Comparison of ENCODE assay signal across 1 cellular context in the genomic region with DNA sequence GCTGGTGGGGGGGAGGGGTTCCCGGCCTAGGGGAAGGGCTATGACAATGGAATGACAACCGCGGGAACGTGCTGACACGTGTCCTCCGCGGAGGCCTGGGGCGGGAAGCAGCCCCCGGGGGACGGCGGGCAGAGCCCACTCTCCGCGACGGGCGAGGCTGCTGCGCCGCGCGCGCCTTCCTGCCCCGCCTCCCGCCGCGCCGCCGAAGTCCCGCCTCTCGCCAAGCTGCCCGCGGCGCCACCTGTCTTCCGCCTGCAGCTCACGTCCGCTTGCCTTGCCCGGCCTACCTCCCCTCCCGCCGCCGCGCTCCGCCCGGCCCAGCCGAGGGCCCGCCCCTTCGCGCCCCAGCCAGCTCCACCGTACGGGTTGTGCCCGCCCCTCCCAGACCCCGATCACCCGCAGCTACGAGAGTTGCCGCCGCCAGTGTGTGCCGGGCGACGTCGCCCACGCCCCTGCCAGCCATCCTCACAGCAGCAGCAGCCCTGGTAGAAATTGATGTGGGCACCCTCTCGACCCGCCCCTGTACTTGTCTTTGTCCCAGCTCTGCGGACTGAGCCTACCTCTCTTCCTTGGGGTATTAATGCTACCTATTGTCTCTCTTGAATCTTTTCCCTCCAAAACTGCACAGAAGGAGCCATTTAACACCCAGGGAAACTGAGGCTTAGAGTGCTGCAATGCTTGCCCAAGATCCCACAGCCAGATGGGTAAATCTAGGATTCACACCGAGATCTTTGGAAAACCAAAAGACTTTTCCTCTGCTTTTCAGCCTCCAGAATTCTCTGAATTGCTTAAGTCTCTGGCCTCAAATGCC.
TF ChIP-seq lines count a peak whose summit lies in the region.

Gene PARP16, minus strand, starts transcription at position 180 of the 811 bp plus-strand sequence. CDS start 457 bp downstream, outside the sequence.

TF ChIP-seq in HepG2, 621 proteins besides CTCF, POLR2A, EP300 and RAD21 (continued from another document and continues in another):
- TF ChIP-seq ZNF577 (CRISPR knock-in tag; IDR thresholded peaks at IDR 0.05; ENCODE audit: borderline replicate concordance, low read depth): no peak
- TF ChIP-seq ZNF382 (CRISPR knock-in tag; IDR thresholded peaks at IDR 0.05; ENCODE audit: borderline replicate concordance): no peak
- TF ChIP-seq ZNF235 (CRISPR knock-in tag; IDR thresholded peaks at IDR 0.05; ENCODE audit: borderline replicate concordance): peak; percentile 45; the same call in 1 of the 2 replicates
- 0 out of 2 replicates have a peak, but pooled peaks have one; percentile 1 for TF ChIP-seq NR2C2 (CRISPR knock-in tag; IDR thresholded peaks at IDR 0.05; ENCODE audit: borderline replicate concordance)
- peak; percentile 43; the same call in 1 of the 2 replicates for TF ChIP-seq ZFP36L1 (CRISPR knock-in tag; IDR thresholded peaks at IDR 0.05)
- no peak for TF ChIP-seq ZNF225 (CRISPR knock-in tag; IDR thresholded peaks at IDR 0.05)
- TF ChIP-seq FOXK1 (CRISPR knock-in tag; IDR thresholded peaks at IDR 0.05; ENCODE audit: borderline replicate concordance, low read depth): no peak
- TF ChIP-seq CENPX (CRISPR knock-in tag; IDR thresholded peaks at IDR 0.05): no peak
- TF ChIP-seq ZFP1 (CRISPR knock-in tag; IDR thresholded peaks at IDR 0.05): no peak
- no peak for TF ChIP-seq PTBP1 (IDR thresholded peaks at IDR 0.05; ENCODE audit: low read depth, low read length, poor library complexity, severe bottlenecking)
- TF ChIP-seq PRDM10 (CRISPR knock-in tag; IDR thresholded peaks at IDR 0.05; ENCODE audit: low read depth): no peak
- no peak; the same call in 1 of the 2 replicates for TF ChIP-seq CHD2 (IDR thresholded peaks at IDR 0.05; ENCODE audit: low read depth, low read length)
- peak; percentile 17; the same call in 1 of the 2 replicates for TF ChIP-seq CENPT (CRISPR knock-in tag; IDR thresholded peaks at IDR 0.05; ENCODE audit: low read depth)
- peak; percentile 78; the same call in 1 of the 2 replicates for TF ChIP-seq AKAP8 (CRISPR knock-in tag; IDR thresholded peaks at IDR 0.05)
- peak; percentile 24; the same call in 1 of the 2 replicates for TF ChIP-seq GTF3A (CRISPR knock-in tag; conservative IDR thresholded peaks at IDR 0.05)
- no peak for TF ChIP-seq GZF1 (CRISPR knock-in tag; IDR thresholded peaks at IDR 0.05)
- no peak for TF ChIP-seq ZNF7 (CRISPR knock-in tag; IDR thresholded peaks at IDR 0.05)
- TF ChIP-seq NR3C1 (CRISPR knock-in tag; IDR thresholded peaks at IDR 0.05): no peak
- TF ChIP-seq ZNF331 (CRISPR knock-in tag; IDR thresholded peaks at IDR 0.05): peak; percentile 24; the same call in 1 of the 2 replicates
- no peak for TF ChIP-seq ZNF432 (CRISPR knock-in tag; IDR thresholded peaks at IDR 0.05; ENCODE audit: borderline replicate concordance)
- TF ChIP-seq LRRFIP1 (CRISPR knock-in tag; conservative IDR thresholded peaks at IDR 0.05): no peak
- no peak for TF ChIP-seq SUZ12 (IDR thresholded peaks at IDR 0.05; ENCODE audit: low read depth, low read length)
- no peak for TF ChIP-seq MAFF (IDR thresholded peaks at IDR 0.05; ENCODE audit: low read depth, low read length)
- TF ChIP-seq, protein P1, sequence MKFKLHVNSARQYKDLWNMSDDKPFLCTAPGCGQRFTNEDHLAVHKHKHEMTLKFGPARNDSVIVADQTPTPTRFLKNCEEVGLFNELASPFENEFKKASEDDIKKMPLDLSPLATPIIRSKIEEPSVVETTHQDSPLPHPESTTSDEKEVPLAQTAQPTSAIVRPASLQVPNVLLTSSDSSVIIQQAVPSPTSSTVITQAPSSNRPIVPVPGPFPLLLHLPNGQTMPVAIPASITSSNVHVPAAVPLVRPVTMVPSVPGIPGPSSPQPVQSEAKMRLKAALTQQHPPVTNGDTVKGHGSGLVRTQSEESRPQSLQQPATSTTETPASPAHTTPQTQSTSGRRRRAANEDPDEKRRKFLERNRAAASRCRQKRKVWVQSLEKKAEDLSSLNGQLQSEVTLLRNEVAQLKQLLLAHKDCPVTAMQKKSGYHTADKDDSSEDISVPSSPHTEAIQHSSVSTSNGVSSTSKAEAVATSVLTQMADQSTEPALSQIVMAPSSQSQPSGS (CRISPR knock-in tag; IDR thresholded peaks at IDR 0.05): peak; percentile 41
- TF ChIP-seq ELF1 (CRISPR knock-in tag; IDR thresholded peaks at IDR 0.05): 0 out of 2 replicates have a peak, but pooled peaks have one; percentile 11
- peak; percentile 65; the same call in 1 of the 2 replicates for TF ChIP-seq SP2 (CRISPR knock-in tag; IDR thresholded peaks at IDR 0.05)
- TF ChIP-seq SRY (CRISPR knock-in tag; IDR thresholded peaks at IDR 0.05): no peak; the same call in 1 of the 2 replicates
- TF ChIP-seq RFX5 (IDR thresholded peaks at IDR 0.05; ENCODE audit: low read depth, low read length): no peak
- TF ChIP-seq ZNF607 (CRISPR knock-in tag; IDR thresholded peaks at IDR 0.05; ENCODE audit: borderline replicate concordance): peak; percentile 65
- no peak for TF ChIP-seq ZNF354B (CRISPR knock-in tag; IDR thresholded peaks at IDR 0.05)
- TF ChIP-seq EZH2 (conservative IDR thresholded peaks at IDR 0.05; ENCODE audit: low read depth, low read length): no peak
- TF ChIP-seq SIN3A (IDR thresholded peaks at IDR 0.05; ENCODE audit: borderline replicate concordance, low read depth, low read length): no peak; the same call in 1 of the 2 replicates
- no peak for TF ChIP-seq WIZ (CRISPR knock-in tag; IDR thresholded peaks at IDR 0.05)
- TF ChIP-seq RERE (CRISPR knock-in tag; IDR thresholded peaks at IDR 0.05; ENCODE audit: low read depth): no peak
- no peak for TF ChIP-seq MAFK (conservative IDR thresholded peaks at IDR 0.05 in 1 of 2, IDR thresholded peaks at IDR 0.05 in 1 of 2; ENCODE audit: low read length in 2 of 2)
- TF ChIP-seq, protein P2, sequence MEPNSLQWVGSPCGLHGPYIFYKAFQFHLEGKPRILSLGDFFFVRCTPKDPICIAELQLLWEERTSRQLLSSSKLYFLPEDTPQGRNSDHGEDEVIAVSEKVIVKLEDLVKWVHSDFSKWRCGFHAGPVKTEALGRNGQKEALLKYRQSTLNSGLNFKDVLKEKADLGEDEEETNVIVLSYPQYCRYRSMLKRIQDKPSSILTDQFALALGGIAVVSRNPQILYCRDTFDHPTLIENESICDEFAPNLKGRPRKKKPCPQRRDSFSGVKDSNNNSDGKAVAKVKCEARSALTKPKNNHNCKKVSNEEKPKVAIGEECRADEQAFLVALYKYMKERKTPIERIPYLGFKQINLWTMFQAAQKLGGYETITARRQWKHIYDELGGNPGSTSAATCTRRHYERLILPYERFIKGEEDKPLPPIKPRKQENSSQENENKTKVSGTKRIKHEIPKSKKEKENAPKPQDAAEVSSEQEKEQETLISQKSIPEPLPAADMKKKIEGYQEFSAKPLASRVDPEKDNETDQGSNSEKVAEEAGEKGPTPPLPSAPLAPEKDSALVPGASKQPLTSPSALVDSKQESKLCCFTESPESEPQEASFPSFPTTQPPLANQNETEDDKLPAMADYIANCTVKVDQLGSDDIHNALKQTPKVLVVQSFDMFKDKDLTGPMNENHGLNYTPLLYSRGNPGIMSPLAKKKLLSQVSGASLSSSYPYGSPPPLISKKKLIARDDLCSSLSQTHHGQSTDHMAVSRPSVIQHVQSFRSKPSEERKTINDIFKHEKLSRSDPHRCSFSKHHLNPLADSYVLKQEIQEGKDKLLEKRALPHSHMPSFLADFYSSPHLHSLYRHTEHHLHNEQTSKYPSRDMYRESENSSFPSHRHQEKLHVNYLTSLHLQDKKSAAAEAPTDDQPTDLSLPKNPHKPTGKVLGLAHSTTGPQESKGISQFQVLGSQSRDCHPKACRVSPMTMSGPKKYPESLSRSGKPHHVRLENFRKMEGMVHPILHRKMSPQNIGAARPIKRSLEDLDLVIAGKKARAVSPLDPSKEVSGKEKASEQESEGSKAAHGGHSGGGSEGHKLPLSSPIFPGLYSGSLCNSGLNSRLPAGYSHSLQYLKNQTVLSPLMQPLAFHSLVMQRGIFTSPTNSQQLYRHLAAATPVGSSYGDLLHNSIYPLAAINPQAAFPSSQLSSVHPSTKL (CRISPR knock-in tag; IDR thresholded peaks at IDR 0.05): no peak
- TF ChIP-seq CSRNP2 (CRISPR knock-in tag; conservative IDR thresholded peaks at IDR 0.05; ENCODE audit: low read depth): no peak
